ENCODE assay signal across 8 cellular contexts in genomic region chr2:157413342-157414035, GRCh38. TPM values are rescaled to one million over a fixed set of nuclear protein-coding genes. Genes with fewer than 3 reads are reported as not detected.
A peak's percentile ranks its signal among the peaks of the same experiment; 100 is the strongest.
DNase-seq lines count a peak whose midpoint lies in the region; ATAC-seq, FAIRE-seq and TF ChIP-seq lines count a peak whose summit lies in the region.

No MANE protein-coding gene starts in this region.

- H3K27ac ChIP-seq in CD4-positive, CD25-positive, alpha-beta regulatory T cell (ENCODE audit: insufficient read depth, low read length, poor library complexity, severe bottlenecking) = peak overlapping the region; percentile 92
- no peak overlapping the region for H3K27ac ChIP-seq in astrocyte (ENCODE audit: low read depth, low read length)

- H3K4me1 ChIP-seq in CD4-positive, CD25-positive, alpha-beta regulatory T cell (ENCODE audit: control insufficient read depth, insufficient read depth, low read length, poor library complexity, severe bottlenecking) = peaks cover 93% of the 10 kb centered on the region
- no peaks in the 10 kb centered on the region for H3K4me1 ChIP-seq in astrocyte (ENCODE audit: insufficient read depth, low read length)

- peak; percentile 26 for FAIRE-seq in astrocyte (lab: Jason Lieb, UNC)

- H3K9me3 Mint-ChIP-seq in CD4-positive, CD25-positive, alpha-beta regulatory T cell = peaks cover 0 to 6% (median 0%) of the 10 kb centered on the region in 7 donors
- H3K9me3 Mint-ChIP-seq in astrocyte (ENCODE audit: unreplicated experiment) = no peaks in the 10 kb centered on the region

- no peaks in the 10 kb centered on the region for H3K9me3 ChIP-seq in CD4-positive, CD25-positive, alpha-beta regulatory T cell (ENCODE audit: control insufficient read depth in 2 of 2, low read length in 2 of 2)
- H3K9me3 ChIP-seq in astrocyte (ENCODE audit: insufficient read depth, low read depth, low read length) = no peaks in the 10 kb centered on the region

- no peaks in the 10 kb centered on the region for H3K79me2 ChIP-seq in astrocyte (ENCODE audit: insufficient read depth, low read length)

- peaks cover 55% of the 10 kb centered on the region for H3K36me3 Mint-ChIP-seq in CD4-positive, CD25-positive, alpha-beta regulatory T cell
- H3K36me3 Mint-ChIP-seq in astrocyte (ENCODE audit: low read depth, unreplicated experiment) = no peaks in the 10 kb centered on the region

- no peak overlapping the region for H2AFZ ChIP-seq in astrocyte (ENCODE audit: low read depth, low read length)

- H3K4me1 Mint-ChIP-seq in CD4-positive, CD25-positive, alpha-beta regulatory T cell = peaks cover 42 to 93% (median 77%) of the 10 kb centered on the region in 4 donors
- H3K4me1 Mint-ChIP-seq in astrocyte (ENCODE audit: low read depth, unreplicated experiment) = no peaks in the 10 kb centered on the region

- peaks cover 44% of the 10 kb centered on the region for H3K36me3 ChIP-seq in CD4-positive, CD25-positive, alpha-beta regulatory T cell (ENCODE audit: control insufficient read depth, insufficient read depth, low read length)
- H3K36me3 ChIP-seq in astrocyte (ENCODE audit: insufficient read depth, low read length) = no peaks in the 10 kb centered on the region

- peak overlapping the region; percentile 80 to 97 (median 91) for H3K27ac Mint-ChIP-seq in CD4-positive, CD25-positive, alpha-beta regulatory T cell
- no peak overlapping the region for H3K27ac Mint-ChIP-seq in astrocyte (ENCODE audit: unreplicated experiment)

- peak; percentile 81 to 85 for ATAC-seq in CD4-positive, CD25-positive, alpha-beta regulatory T cell (ENCODE audit: low read depth in 2 of 2)
- ATAC-seq in GM19463 (IDR thresholded peaks at IDR 0.05; ENCODE audit: unreplicated experiment) (peak; percentile 85), HG03442 (IDR thresholded peaks at IDR 0.05; ENCODE audit: unreplicated experiment) (peak; percentile 89)

- DNase-seq in CD4-positive, CD25-positive, alpha-beta regulatory T cell = peak; percentile 45 to 94 (median 87)
- no peak for DNase-seq in astrocyte (ENCODE audit: low read depth)
- no peak for DNase-seq in LoVo (ENCODE audit: low spot score)
- DNase-seq in retina = no peak
- no peak for DNase-seq in DMS153 treated with DMSO at 0.1 percent for 48 hours (lab: John Stamatoyannopoulos, UW; ENCODE audit: unreplicated experiment)
- DNase-seq in NCI-H510A (lab: John Stamatoyannopoulos, UW) = no peak

- peaks cover 4% of the 10 kb centered on the region for H3K27me3 Mint-ChIP-seq in CD4-positive, CD25-positive, alpha-beta regulatory T cell
- no peaks in the 10 kb centered on the region for H3K27me3 Mint-ChIP-seq in astrocyte (ENCODE audit: low read depth, unreplicated experiment)

- H3K4me3 ChIP-seq in CD4-positive, CD25-positive, alpha-beta regulatory T cell (ENCODE audit: low read depth, low read length) = peak overlapping the region; percentile 81
- no peak overlapping the region for H3K4me3 ChIP-seq in astrocyte (ENCODE audit: insufficient read depth, low read depth, low read length)

- H3K4me2 ChIP-seq in astrocyte (ENCODE audit: low read length) = no peak overlapping the region

- no peak overlapping the region for H3K9ac ChIP-seq in astrocyte (ENCODE audit: low read length)

- H3K4me3 Mint-ChIP-seq in CD4-positive, CD25-positive, alpha-beta regulatory T cell = peak overlapping the region; percentile 40 to 73 (median 64)
- no peak overlapping the region for H3K4me3 Mint-ChIP-seq in astrocyte (ENCODE audit: unreplicated experiment)

- no peak for TF ChIP-seq CTCF in astrocyte (IDR thresholded peaks at IDR 0.05; ENCODE audit: insufficient read depth, low read depth, low read length)

- no peaks in the 10 kb centered on the region for H4K20me1 ChIP-seq in astrocyte (ENCODE audit: insufficient read depth, low read length)

- H3K27me3 ChIP-seq in CD4-positive, CD25-positive, alpha-beta regulatory T cell (ENCODE audit: control insufficient read depth, insufficient read depth, low read length) = no peaks in the 10 kb centered on the region
- no peaks in the 10 kb centered on the region for H3K27me3 ChIP-seq in astrocyte (ENCODE audit: insufficient read depth, low read length)

RNA-seq across cellular contexts. Expression of gene CYTIP, which starts 30.4 kb away (rescaled TPM):
- total RNA-seq in CD4-positive, CD25-positive, alpha-beta regulatory T cell = 454 TPM
- 100 to 1,000 TPM; 123 to 205 (median 150) TPM for polyA plus RNA-seq in CD4-positive, CD25-positive, alpha-beta regulatory T cell
- total RNA-seq in astrocyte = 0.12 and 0.16 TPM in 2 replicates

Comparison
In these comparisons a context has a peak if more than half of its experiments do, and no peak if none do; other contexts are left out.
1. DNase-seq: peak in CD4-positive, CD25-positive, alpha-beta regulatory T cell (3 of 3); none in astrocyte (single experiment), LoVo (single experiment), retina (single experiment), DMS153 treated with DMSO at 0.1 percent for 48 hours (single experiment) and NCI-H510A (single experiment).
2. RNA of gene CYTIP, which starts 30.4 kb away (total RNA-seq): 454 TPM in CD4-positive, CD25-positive, alpha-beta regulatory T cell (single experiment); 0.12 to 0.16 TPM in astrocyte; every median in the first group is over 100 times any median in the second.
3. Peak in every context shown above with its lines, with median percentiles within 50 percentile points of each other: ATAC-seq.